8 cellular contexts compared by ENCODE assay signal in genomic region chr5:180830253-180831138, GRCh38. TPM values are rescaled to one million over a fixed set of nuclear protein-coding genes. Genes with fewer than 3 reads are reported as not detected.
DNase-seq lines count a peak whose midpoint lies in the region; ATAC-seq and TF ChIP-seq lines count a peak whose summit lies in the region.

No MANE protein-coding gene starts in this region.

- DNase-seq in GM10248 (ENCODE audit: extremely low spot score) (peak; percentile 76), H4 (ENCODE audit: low spot score) (peak; percentile 43), NB4 (ENCODE audit: low read depth) (peak; percentile 62), coronary artery (ENCODE audit: low spot score) (no peak), lung (ENCODE audit: low spot score) (peak; percentile 78), UCSD-AML1 (lab: John Stamatoyannopoulos, UW; ENCODE audit: unreplicated experiment) (no peak)
- DNase-seq in activated CD4-positive, alpha-beta T cell treated with anti-CD3 and anti-CD28 coated beads for 48 hours = peak; percentile 77
- peak; percentile 52 for DNase-seq in stimulated activated CD8-positive, alpha-beta memory T cell treated with anti-CD3 and anti-CD28 coated beads, Interleukin-12 subunit alpha, Interleukin-12 subunit beta, amount 100 ng/mL, for 4 hours (ENCODE audit: low read depth)

- H3K36me3 ChIP-seq in lung (ENCODE audit: control insufficient read depth in 2 of 2, insufficient read depth in 2 of 2, low read length in 2 of 2) = peaks cover 5% of the 10 kb centered on the region in 2 donors

- peaks cover 10 to 18% of the 10 kb centered on the region in 2 donors for H3K4me1 ChIP-seq in lung (ENCODE audit: control insufficient read depth in 2 of 2, insufficient read depth in 2 of 2, low read length in 2 of 2)

- WGBS in lung, 2 donors = 20 to 25% methylated on average over 35 of the region's 35 CpGs

- ATAC-seq in lung (ENCODE audit: insufficient read depth, low FRiP score) = peak; percentile 64

- peak overlapping the region; percentile 96 for H3K27ac ChIP-seq in coronary artery
- H3K27ac ChIP-seq in lung (ENCODE audit: low read depth in 1 of 2, low read length in 1 of 2) = peak overlapping the region; percentile 97 to 100

- H3K4me3 ChIP-seq in NB4 (ENCODE audit: low read depth, low read length) (peak overlapping the region; percentile 77), coronary artery (peak overlapping the region; percentile 98), lung (peak overlapping the region; percentile 93)

- no peaks in the 10 kb centered on the region for H3K27me3 ChIP-seq in lung (ENCODE audit: control insufficient read depth, insufficient read depth)

- POLR2A ChIA-PET in GM10248 (lab: Yijun Ruan, JAX) = interaction anchor here (0.6 to 2.0 kb wide), 5 partner anchors 13 to 860 kb away, joined by 3 to 7 read pairs (median 6); partner anchors contain the start of gene TRIM52

- no peaks in the 10 kb centered on the region for H3K9me3 ChIP-seq in lung (ENCODE audit: control insufficient read depth in 2 of 2, insufficient read depth in 1 of 2, low read length in 1 of 2)

- TF ChIP-seq CTCF in GM10248 (IDR thresholded peaks at IDR 0.05; ENCODE audit: control extremely low read depth, extremely low read depth, low read depth, missing control alignments) = no peak
- no peak for TF ChIP-seq CTCF in NB4 (IDR thresholded peaks at IDR 0.05; ENCODE audit: low read depth, low read length)
- TF ChIP-seq CTCF in coronary artery (IDR thresholded peaks at IDR 0.05) = no peak
- TF ChIP-seq CTCF in lung (IDR thresholded peaks at IDR 0.05; ENCODE audit: control extremely low read depth, extremely low read depth) = no peak

- no peak for TF ChIP-seq POLR2A in NB4 (IDR thresholded peaks at IDR 0.05; ENCODE audit: extremely low read depth, insufficient read length)

- CTCF ChIA-PET in GM10248 (lab: Yijun Ruan, JAX) = interaction anchor here (1.0 to 3.7 kb wide), 12 partner anchors 9 to 354 kb away, joined by 3 to 21 read pairs (median 4); partner anchors contain the start of gene ZFP62

RNA-seq across cellular contexts. Expression of gene MGAT1, which starts 27.9 kb away (rescaled TPM):
- 59.1 and 81.0 TPM in 2 replicates for total RNA-seq in H4 (2014; rRNA removed; shearing (Covaris generic))
- 100 to 1,000 TPM; 117 to 274 TPM for total RNA-seq in lung
- polyA plus RNA-seq in lung = 100 to 1,000 TPM; 149 to 415 TPM

RNA-seq across cellular contexts. Expression of gene ZFP62, which starts 30.6 kb away (rescaled TPM):
- 22.6 and 27.7 TPM in 2 replicates for total RNA-seq in H4 (2014; rRNA removed; shearing (Covaris generic))
- total RNA-seq in lung = 10 to 100 TPM; 18.1 to 31.2 TPM
- polyA plus RNA-seq in lung = 10 to 100 TPM in 1 of 2 donors, 1 to 10 TPM in 1; 9.6 to 21.9 TPM

Comparison
In these comparisons a context has a peak if more than half of its experiments do, and no peak if none do; other contexts are left out.
1. DNase-seq: peak in GM10248 (single experiment), H4 (single experiment), NB4 (single experiment), activated CD4-positive, alpha-beta T cell treated with anti-CD3 and anti-CD28 coated beads for 48 hours (single experiment), lung (single experiment) and stimulated activated CD8-positive, alpha-beta memory T cell treated with anti-CD3 and anti-CD28 coated beads, Interleukin-12 subunit alpha, Interleukin-12 subunit beta, amount 100 ng/mL, for 4 hours (single experiment); none in coronary artery (single experiment) and UCSD-AML1 (single experiment).
2. Peak in every context shown above with its lines, with median percentiles within 50 percentile points of each other: H3K4me3 ChIP-seq.